Comparison of ENCODE assay signal across 13 cellular contexts in the genomic region with DNA sequence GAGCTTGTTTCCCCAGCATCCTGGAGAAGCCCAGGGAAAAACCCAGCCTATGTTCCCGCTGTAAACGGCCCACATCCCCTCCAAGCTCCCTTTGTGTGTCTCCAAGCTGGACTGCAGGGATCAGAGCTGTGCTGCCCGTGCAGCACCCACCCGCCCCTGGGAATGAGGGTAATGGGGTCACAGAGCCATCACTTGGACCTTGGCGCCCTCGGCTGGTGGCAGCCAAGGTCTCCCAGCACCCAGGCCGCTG. TPM values are rescaled to one million over a fixed set of nuclear protein-coding genes. Genes with fewer than 3 reads are reported as not detected.
A peak's percentile ranks its signal among the peaks of the same experiment; 100 is the strongest.
DNase-seq lines count a peak whose midpoint lies in the region; ATAC-seq and TF ChIP-seq lines count a peak whose summit lies in the region.
"Had no signal": no experiment of that assay in that cellular context is flagged by ENCODE, and none has a peak within 500 bp of the region (broad histone marks: within the 10 kb centered on the region; RNA-seq: fewer than 3 reads in every experiment).

No MANE protein-coding gene starts in this region.

- no peaks in the 10 kb centered on the region for H3K36me3 ChIP-seq in heart left ventricle
- no peaks in the 10 kb centered on the region for H3K36me3 ChIP-seq in lower lobe of right lung
- no peaks in the 10 kb centered on the region for H3K36me3 ChIP-seq in uterus
- H3K36me3 ChIP-seq: SJSA1 had no signal

- ATAC-seq in heart left ventricle = no peak
- ATAC-seq in left ventricle myocardium superior = no peak
- ATAC-seq in lower lobe of right lung = no peak

- no peaks in the 10 kb centered on the region for H3K9me3 ChIP-seq in heart left ventricle
- H3K9me3 ChIP-seq in lower lobe of right lung = no peaks in the 10 kb centered on the region
- no peaks in the 10 kb centered on the region for H3K9me3 ChIP-seq in uterus
- H3K9me3 ChIP-seq: SJSA1 had no signal

- DNase-seq in heart left ventricle (peak in 1 of 5 donors; percentile 57), left ventricle myocardium superior (no peak), lower lobe of right lung (no peak), uterus (no peak), NCI-H2081 (lab: John Stamatoyannopoulos, UW) (no peak), SIG-M5 (lab: John Stamatoyannopoulos, UW) (no peak)
- DNase-seq in activated T-helper 1 cell treated with anti-CD3 and anti-CD28 coated beads, Interleukin-12 subunit alpha, Interleukin-12 subunit beta, Interleukin-2, Interleukin-4 antibody, amounts not matched to agents 30 ng/mL and 10 ng/mL and 1 ng/mL, durations not matched to agents 14 hours and 24 hours and 36 hours (ENCODE audit: low spot score) = no peak
- DNase-seq in stimulated activated CD4-positive, alpha-beta T cell treated with anti-CD3 and anti-CD28 coated beads, Interleukin-12 subunit alpha, Interleukin-12 subunit beta, amount 100 ng/mL, for 4 hours = no peak
- DNase-seq: mammary epithelial cell, NCI-H1048 had no signal

- H3K4me1 Mint-ChIP-seq in activated T-helper 1 cell treated with anti-CD3 and anti-CD28 coated beads, Interleukin-12 subunit alpha, Interleukin-12 subunit beta, Interleukin-2, Interleukin-4 antibody, amounts not matched to agents 30 ng/mL and 10 ng/mL and 1 ng/mL, durations not matched to agents 14 hours and 24 hours and 36 hours (ENCODE audit: low read depth) = peaks cover 45% of the 10 kb centered on the region

- peak overlapping the region; percentile 69 to 93 (median 88) for H3K27ac ChIP-seq in heart left ventricle
- peak overlapping the region; percentile 88 for H3K27ac ChIP-seq in lower lobe of right lung
- peak overlapping the region; percentile 59 to 63 for H3K27ac ChIP-seq in uterus
- H3K27ac ChIP-seq: SJSA1 had no signal

- TF ChIP-seq CTCF in heart left ventricle (IDR thresholded peaks at IDR 0.05) = no peak
- no peak for TF ChIP-seq CTCF in lower lobe of right lung (IDR thresholded peaks at IDR 0.05)
- no peak for TF ChIP-seq CTCF in uterus (IDR thresholded peaks at IDR 0.05)

- H3K27ac Mint-ChIP-seq in activated T-helper 1 cell treated with anti-CD3 and anti-CD28 coated beads, Interleukin-12 subunit alpha, Interleukin-12 subunit beta, Interleukin-2, Interleukin-4 antibody, amounts not matched to agents 30 ng/mL and 10 ng/mL and 1 ng/mL, durations not matched to agents 14 hours and 24 hours and 36 hours = peak overlapping the region; percentile 99

- H3K27me3 Mint-ChIP-seq in activated T-helper 1 cell treated with anti-CD3 and anti-CD28 coated beads, Interleukin-12 subunit alpha, Interleukin-12 subunit beta, Interleukin-2, Interleukin-4 antibody, amounts not matched to agents 30 ng/mL and 10 ng/mL and 1 ng/mL, durations not matched to agents 14 hours and 24 hours and 36 hours (ENCODE audit: insufficient read depth) = peaks cover 3% of the 10 kb centered on the region

- no peak for TF ChIP-seq POLR2A in heart left ventricle (IDR thresholded peaks at IDR 0.05)
- no peak for TF ChIP-seq POLR2A in uterus (IDR thresholded peaks at IDR 0.05)

- 63 to 78% (median 68%) methylated on average over 3 to 7 of the region's 7 CpGs for WGBS in heart left ventricle, 4 donors

- H3K4me3 Mint-ChIP-seq in activated T-helper 1 cell treated with anti-CD3 and anti-CD28 coated beads, Interleukin-12 subunit alpha, Interleukin-12 subunit beta, Interleukin-2, Interleukin-4 antibody, amounts not matched to agents 30 ng/mL and 10 ng/mL and 1 ng/mL, durations not matched to agents 14 hours and 24 hours and 36 hours = peak overlapping the region; percentile 97

- H3K9me3 Mint-ChIP-seq in activated T-helper 1 cell treated with anti-CD3 and anti-CD28 coated beads, Interleukin-12 subunit alpha, Interleukin-12 subunit beta, Interleukin-2, Interleukin-4 antibody, amounts not matched to agents 30 ng/mL and 10 ng/mL and 1 ng/mL, durations not matched to agents 14 hours and 24 hours and 36 hours = no peaks in the 10 kb centered on the region

- H3K27me3 ChIP-seq in heart left ventricle = peaks cover 0 to under 1% (median 0%) of the 10 kb centered on the region in 9 donors
- no peaks in the 10 kb centered on the region for H3K27me3 ChIP-seq in lower lobe of right lung (ENCODE audit: low read depth)
- H3K27me3 ChIP-seq in uterus = no peaks in the 10 kb centered on the region
- H3K27me3 ChIP-seq: SJSA1 had no signal

- peaks cover 6% of the 10 kb centered on the region for H3K36me3 Mint-ChIP-seq in activated T-helper 1 cell treated with anti-CD3 and anti-CD28 coated beads, Interleukin-12 subunit alpha, Interleukin-12 subunit beta, Interleukin-2, Interleukin-4 antibody, amounts not matched to agents 30 ng/mL and 10 ng/mL and 1 ng/mL, durations not matched to agents 14 hours and 24 hours and 36 hours (ENCODE audit: low read depth)

- intact Hi-C loops in heart left ventricle (cut with DNase I) (loop anchor here in 6 of 10 donors (10.0 kb wide), 3 partner anchors 195 to 455 kb away; partner anchors contain the start of gene ATG16L1 (in 1 of the 6)), left ventricle myocardium superior (cut with micrococcal nuclease) (no loop called here), lower lobe of right lung (cut with DNase I) (no loop called here), uterus (cut with DNase I; ENCODE audit: low total_unique reads) (no loop called here)
- intact Hi-C loops in activated T-helper 1 cell treated with anti-CD3 and anti-CD28 coated beads, Interleukin-12 subunit alpha, Interleukin-12 subunit beta, Interleukin-2, Interleukin-4 antibody, amounts not matched to agents 30 ng/mL and 10 ng/mL and 1 ng/mL, durations not matched to agents 14 hours and 24 hours and 36 hours (cut with micrococcal nuclease) = no loop called here

- H3K4me3 ChIP-seq in heart left ventricle (peak overlapping the region in 10 of 12 donors; percentile 46 to 73 (median 59)), lower lobe of right lung (peak overlapping the region; percentile 65), uterus (no peak overlapping the region)
- H3K4me3 ChIP-seq: SJSA1 had no signal

- peaks cover 0 to 45% (median 33%) of the 10 kb centered on the region in 12 donors for H3K4me1 ChIP-seq in heart left ventricle
- peaks cover 50% of the 10 kb centered on the region for H3K4me1 ChIP-seq in lower lobe of right lung
- no peaks in the 10 kb centered on the region for H3K4me1 ChIP-seq in uterus

RNA-seq across cellular contexts. Expression of gene INPP5D, which starts 0.7 kb away (rescaled TPM):
- 10 to 100 TPM in 2 of 9 donors, 1 to 10 TPM in 7; 2.8 to 29.1 (median 5.1) TPM for total RNA-seq in heart left ventricle
- 1 to 10 TPM; 3.6 to 4.1 TPM for polyA plus RNA-seq in heart left ventricle
- total RNA-seq in left ventricle myocardium superior = 5.8 TPM
- total RNA-seq in activated T-helper 1 cell treated with anti-CD3 and anti-CD28 coated beads, Interleukin-12 subunit alpha, Interleukin-12 subunit beta, Interleukin-2, Interleukin-4 antibody, amounts not matched to agents 30 ng/mL and 10 ng/mL and 1 ng/mL, durations not matched to agents 14 hours and 24 hours and 36 hours = 60.9 and 61.2 TPM in 2 replicates
- 32.0 TPM for total RNA-seq in lower lobe of right lung
- total RNA-seq in uterus = 10 to 100 TPM; 14.2 to 37.9 (median 22.3) TPM

RNA-seq across cellular contexts. Expression of gene NEU2, which starts 27.0 kb away (rescaled TPM):
- total RNA-seq in heart left ventricle (not detected), left ventricle myocardium superior (not detected), lower lobe of right lung (not detected), uterus (not detected)
- polyA plus RNA-seq in heart left ventricle = not detected
- not detected in 2 replicates for total RNA-seq in activated T-helper 1 cell treated with anti-CD3 and anti-CD28 coated beads, Interleukin-12 subunit alpha, Interleukin-12 subunit beta, Interleukin-2, Interleukin-4 antibody, amounts not matched to agents 30 ng/mL and 10 ng/mL and 1 ng/mL, durations not matched to agents 14 hours and 24 hours and 36 hours
- total RNA-seq: esophagus mucosa, mammary epithelial cell, SJSA1 had no signal
- polyA plus RNA-seq: BJ, mammary epithelial cell had no signal

RNA-seq across cellular contexts. Expression of gene NGEF, which starts 46.4 kb away (rescaled TPM):
- under 1 TPM in 5 of 9 donors, not detected in 4; 0.19 to 0.62 (median 0.56) TPM for total RNA-seq in heart left ventricle
- polyA plus RNA-seq in heart left ventricle = under 1 TPM; 0.15 to 0.42 TPM
- not detected for total RNA-seq in left ventricle myocardium superior
- total RNA-seq in activated T-helper 1 cell treated with anti-CD3 and anti-CD28 coated beads, Interleukin-12 subunit alpha, Interleukin-12 subunit beta, Interleukin-2, Interleukin-4 antibody, amounts not matched to agents 30 ng/mL and 10 ng/mL and 1 ng/mL, durations not matched to agents 14 hours and 24 hours and 36 hours = 0.21 TPM in 1 of 2 replicates, not detected in the other
- 1.7 TPM for total RNA-seq in lower lobe of right lung
- 10 to 100 TPM in 1 of 4 donors, 1 to 10 TPM in 2, under 1 TPM in 1; 0.29 to 18.4 (median 5.2) TPM for total RNA-seq in uterus

Comparison
In these comparisons a context has a peak if more than half of its experiments do, and no peak if none do; other contexts are left out.
1. intact Hi-C loops: an anchor here in heart left ventricle (10.0 kb wide); none called in left ventricle myocardium superior, activated T-helper 1 cell treated with anti-CD3 and anti-CD28 coated beads, Interleukin-12 subunit alpha, Interleukin-12 subunit beta, Interleukin-2, Interleukin-4 antibody, amounts not matched to agents 30 ng/mL and 10 ng/mL and 1 ng/mL, durations not matched to agents 14 hours and 24 hours and 36 hours, lower lobe of right lung and uterus.
2. H3K4me3 ChIP-seq: peak in heart left ventricle (10 of 12) and lower lobe of right lung (single experiment); none in uterus (0 of 2).
3. Peak in every context shown above with its lines, with median percentiles within 50 percentile points of each other: H3K27ac ChIP-seq.